1 cellular context compared by ENCODE assay signal in the genomic region with DNA sequence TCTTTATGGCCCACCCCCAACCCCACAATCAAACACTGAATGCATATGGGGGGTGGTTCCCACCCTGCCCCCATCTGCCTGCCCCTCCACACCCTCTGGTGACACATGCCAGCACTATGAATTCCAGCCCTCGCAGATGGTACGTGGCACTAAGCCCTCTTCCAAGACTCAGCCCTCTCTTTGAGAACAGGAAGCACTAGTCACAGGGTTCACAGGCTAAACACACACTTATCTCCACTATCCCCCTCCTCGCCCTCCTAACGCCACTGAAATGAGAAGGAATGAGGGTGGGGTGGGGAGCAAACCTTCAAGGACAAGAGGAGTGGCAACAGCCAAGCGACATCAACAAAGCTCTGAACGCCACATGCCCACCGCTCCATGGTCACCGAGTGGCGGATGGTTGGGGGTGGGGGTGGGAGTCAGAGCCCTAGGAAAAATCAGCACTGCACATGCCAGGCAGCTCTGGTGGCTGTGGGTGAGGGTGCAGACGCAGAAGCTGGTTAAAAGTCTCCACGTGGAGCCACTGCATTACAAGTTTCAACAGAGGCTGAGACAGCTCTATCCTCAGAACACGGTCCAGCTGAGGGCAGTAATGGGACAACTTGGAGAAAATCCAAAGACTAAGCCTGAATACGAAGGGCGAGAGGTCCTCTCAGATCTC.
TF ChIP-seq lines count a peak whose summit lies in the region.

No MANE protein-coding gene starts in this region.

TF ChIP-seq in H1, 55 proteins besides CTCF, POLR2A, EP300 and RAD21 (continued from another document):
- TF ChIP-seq, protein P1, sequence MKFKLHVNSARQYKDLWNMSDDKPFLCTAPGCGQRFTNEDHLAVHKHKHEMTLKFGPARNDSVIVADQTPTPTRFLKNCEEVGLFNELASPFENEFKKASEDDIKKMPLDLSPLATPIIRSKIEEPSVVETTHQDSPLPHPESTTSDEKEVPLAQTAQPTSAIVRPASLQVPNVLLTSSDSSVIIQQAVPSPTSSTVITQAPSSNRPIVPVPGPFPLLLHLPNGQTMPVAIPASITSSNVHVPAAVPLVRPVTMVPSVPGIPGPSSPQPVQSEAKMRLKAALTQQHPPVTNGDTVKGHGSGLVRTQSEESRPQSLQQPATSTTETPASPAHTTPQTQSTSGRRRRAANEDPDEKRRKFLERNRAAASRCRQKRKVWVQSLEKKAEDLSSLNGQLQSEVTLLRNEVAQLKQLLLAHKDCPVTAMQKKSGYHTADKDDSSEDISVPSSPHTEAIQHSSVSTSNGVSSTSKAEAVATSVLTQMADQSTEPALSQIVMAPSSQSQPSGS (IDR thresholded peaks at IDR 0.05; ENCODE audit: low read length) = no peak
- TF ChIP-seq JUN (IDR thresholded peaks at IDR 0.05; ENCODE audit: low read depth, low read length) (no peak), KDM1A (IDR thresholded peaks at IDR 0.05; ENCODE audit: borderline replicate concordance, low read length) (no peak), POLR2AphosphoS5 (IDR thresholded peaks at IDR 0.05; ENCODE audit: low read depth, low read length) (no peak), RBBP5 (IDR thresholded peaks at IDR 0.05; ENCODE audit: borderline replicate concordance, low read depth, low read length) (no peak), SUZ12 (IDR thresholded peaks at IDR 0.05; ENCODE audit: low read length) (no peak), BACH1 (IDR thresholded peaks at IDR 0.05; ENCODE audit: low read length) (no peak), RNF2 (IDR thresholded peaks at IDR 0.05; ENCODE audit: borderline replicate concordance, low read depth, low read length, missing control alignments, poor library complexity, severe bottlenecking) (no peak), SP2 (IDR thresholded peaks at IDR 0.05; ENCODE audit: low read length) (no peak), EZH2 (IDR thresholded peaks at IDR 0.05; ENCODE audit: low read depth, low read length, severe bottlenecking) (no peak), SP4 (IDR thresholded peaks at IDR 0.05; ENCODE audit: low read length) (no peak), SIN3A (conservative IDR thresholded peaks at IDR 0.05 in 1 of 2, IDR thresholded peaks at IDR 0.05 in 1 of 2; ENCODE audit: low read depth in 1 of 2, low read length in 2 of 2) (no peak)
- TF ChIP-seq, protein P2, sequence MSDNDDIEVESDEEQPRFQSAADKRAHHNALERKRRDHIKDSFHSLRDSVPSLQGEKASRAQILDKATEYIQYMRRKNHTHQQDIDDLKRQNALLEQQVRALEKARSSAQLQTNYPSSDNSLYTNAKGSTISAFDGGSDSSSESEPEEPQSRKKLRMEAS (IDR thresholded peaks at IDR 0.05) = no peak
